ENCODE assay signal across 8 cellular contexts in genomic region chr12:19439059-19440018, GRCh38. TPM values are rescaled to one million over a fixed set of nuclear protein-coding genes. Genes with fewer than 3 reads are reported as not detected.
DNase-seq lines count a peak whose midpoint lies in the region; FAIRE-seq and TF ChIP-seq lines count a peak whose summit lies in the region.

A gene with protein sequence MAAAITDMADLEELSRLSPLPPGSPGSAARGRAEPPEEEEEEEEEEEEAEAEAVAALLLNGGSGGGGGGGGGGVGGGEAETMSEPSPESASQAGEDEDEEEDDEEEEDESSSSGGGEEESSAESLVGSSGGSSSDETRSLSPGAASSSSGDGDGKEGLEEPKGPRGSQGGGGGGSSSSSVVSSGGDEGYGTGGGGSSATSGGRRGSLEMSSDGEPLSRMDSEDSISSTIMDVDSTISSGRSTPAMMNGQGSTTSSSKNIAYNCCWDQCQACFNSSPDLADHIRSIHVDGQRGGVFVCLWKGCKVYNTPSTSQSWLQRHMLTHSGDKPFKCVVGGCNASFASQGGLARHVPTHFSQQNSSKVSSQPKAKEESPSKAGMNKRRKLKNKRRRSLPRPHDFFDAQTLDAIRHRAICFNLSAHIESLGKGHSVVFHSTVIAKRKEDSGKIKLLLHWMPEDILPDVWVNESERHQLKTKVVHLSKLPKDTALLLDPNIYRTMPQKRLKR (plus strand): TSS chr12:19439492. CDS start chr12:19439700, 208 bp downstream.

- peak within 1 kb of the TSS; percentile 41 for H2BK5ac ChIP-seq in H9 (ENCODE audit: insufficient read length, low read length)

- peak within 1 kb of the TSS; percentile 56 for H3K4ac ChIP-seq in H9 (ENCODE audit: low read depth, low read length)

- no peak within 1 kb of the TSS for H2BK120ac ChIP-seq in H9 (ENCODE audit: low read depth, low read length, poor library complexity, severe bottlenecking)

- no CpG with 5 or more reads among the region's 102 CpGs for WGBS in H9 (ENCODE audit: extremely low coverage, insufficient read length, low lambda C conversion rate)

- H3K4me2 ChIP-seq in H9 (ENCODE audit: insufficient read depth, insufficient read length, low read length): peak within 1 kb of the TSS; percentile 60

- peak within 1 kb of the TSS; percentile 98 for H3K14ac ChIP-seq in H9 (ENCODE audit: insufficient read depth, low read length)

- FAIRE-seq in frontal cortex (lab: Jason Lieb, UNC): no peak

- no peak within 1 kb of the TSS for H2AK5ac ChIP-seq in H9 (ENCODE audit: insufficient read length, low read length)

- no peak within 1 kb of the TSS for H2BK20ac ChIP-seq in H9 (ENCODE audit: low read depth, low read length, poor library complexity, severe bottlenecking)

- H3K4me1 Mint-ChIP-seq in H9: peaks cover 48 to 60% of the 10 kb centered on the region in 2 experiments

- H3K27me3 ChIP-seq in H9 (ENCODE audit: insufficient read depth, low read length) (no peaks in the 10 kb centered on the region), neutrophil (no peaks in the 10 kb centered on the region)

- no peak within 1 kb of the TSS for H4K8ac ChIP-seq in H9 (replicated peaks; ENCODE audit: insufficient read length, low read depth, low read length)

- peaks cover 19 to 44% (median 34%) of the 10 kb centered on the region in 3 experiments for H3K36me3 Mint-ChIP-seq in H9 (ENCODE audit: insufficient read depth in 1 of 3, low read depth in 3 of 3)

- H3K27me3 Mint-ChIP-seq in H9 (ENCODE audit: low read depth): no peaks in the 10 kb centered on the region; the same call in 1 of the 2 replicates

- no peak within 1 kb of the TSS for H2AFZ ChIP-seq in H9 (ENCODE audit: low read length)

- H3K27ac Mint-ChIP-seq in H9: peak within 1 kb of the TSS; percentile 95 to 99 (median 96)

- no peak within 1 kb of the TSS for H3K23ac ChIP-seq in H9 (ENCODE audit: insufficient read length, low read depth, low read length)

- no peak within 1 kb of the TSS for H4K91ac ChIP-seq in H9 (ENCODE audit: insufficient read length, low read depth, low read length)

- in situ Hi-C loops in G401 (cut with HindIII; ENCODE audit: low sequenced_read_pairs): no loop called here
- in situ Hi-C loops in SK-MEL-5 (cut with HindIII; ENCODE audit: low pct_unique_long_range_greater_than_20kb, low sequenced_read_pairs): no loop called here

- peaks cover 34% of the 10 kb centered on the region; the same call in 1 of the 2 replicates for H3K79me2 ChIP-seq in H9 (ENCODE audit: insufficient read depth, low read length)

- 0 out of 2 replicates have a peak within 1 kb of the TSS, but pooled peaks have one; percentile 26 for H2BK15ac ChIP-seq in H9 (ENCODE audit: low read depth, low read length)

- H3K9me3 ChIP-seq in H9 (ENCODE audit: control insufficient read depth, low read depth, low read length): no peaks in the 10 kb centered on the region
- no peaks in the 10 kb centered on the region for H3K9me3 ChIP-seq in neutrophil

- no peak within 1 kb of the TSS for H4K5ac ChIP-seq in H9 (ENCODE audit: insufficient read length, low read depth, low read length)

- no peaks in the 10 kb centered on the region for H3K23me2 ChIP-seq in H9 (ENCODE audit: insufficient read length, low read depth, low read length, poor library complexity, severe bottlenecking)

- H2BK12ac ChIP-seq in H9 (ENCODE audit: insufficient read length, low read depth, low read length): no peak within 1 kb of the TSS

- peak within 1 kb of the TSS; percentile 95 for H3K9ac ChIP-seq in H9 (ENCODE audit: extremely low read depth, insufficient read length, low read length)

- DNase-seq in G401 (ENCODE audit: low spot score) (peak; percentile 92), H9 (peak; percentile 92), M059J (ENCODE audit: low read depth) (peak; percentile 88), SK-MEL-5 (ENCODE audit: low read depth, low spot score) (peak; percentile 93), frontal cortex (ENCODE audit: low spot score in 2 of 2) (peak; percentile 94 to 98)
- peak; percentile 88 for DNase-seq in activated naive CD4-positive, alpha-beta T cell treated with Interleukin-2 at 50 U/mL for 16 hours

- H3K4me1 ChIP-seq in H9 (ENCODE audit: insufficient read depth, low read length) (peaks cover 4% of the 10 kb centered on the region; the same call in 1 of the 2 replicates), neutrophil (ENCODE audit: control insufficient read depth in 1 of 2, insufficient read depth in 1 of 2, low read depth in 1 of 2, low read length in 1 of 2) (peaks cover 29 to 39% of the 10 kb centered on the region in 2 experiments)

- H3K4me3 ChIP-seq in neutrophil (ENCODE audit: low read depth in 1 of 2, low read length in 1 of 2): peak within 1 kb of the TSS; percentile 82 to 97

- peak within 1 kb of the TSS; percentile 98 for H3K18ac ChIP-seq in H9 (ENCODE audit: insufficient read length, low read depth, low read length)

- H3K27ac ChIP-seq in H9 (ENCODE audit: insufficient read length, low read depth, low read length) (peak within 1 kb of the TSS; percentile 7), neutrophil (peak within 1 kb of the TSS; percentile 87)

- no peaks in the 10 kb centered on the region for H3K79me1 ChIP-seq in H9 (ENCODE audit: insufficient read depth, low read depth, low read length, poor library complexity, severe bottlenecking)

- TF ChIP-seq CTCF in H9 (conservative IDR thresholded peaks at IDR 0.05): no peak
- TF ChIP-seq CTCF in neutrophil (IDR thresholded peaks at IDR 0.05): no peak
- no peak for TF ChIP-seq CTCF in subcutaneous adipose tissue (IDR thresholded peaks at IDR 0.05; ENCODE audit: low read depth)

- no peak within 1 kb of the TSS for H3T11ph ChIP-seq in H9 (ENCODE audit: low read length)

- H3K36me3 ChIP-seq in neutrophil: no peaks in the 10 kb centered on the region

- no peaks in the 10 kb centered on the region for H4K20me1 ChIP-seq in H9 (ENCODE audit: control insufficient read depth, insufficient read depth, insufficient read length)

- H3K4me3 Mint-ChIP-seq in H9: peak within 1 kb of the TSS; percentile 99 to 100

- H3K56ac ChIP-seq in H9 (ENCODE audit: insufficient read length, low read depth, low read length): no peak within 1 kb of the TSS

- peaks cover 6% of the 10 kb centered on the region in 2 experiments; a peak in 4 of 5 replicates for H3K9me3 Mint-ChIP-seq in H9

RNA-seq across cellular contexts. Expression of the gene that starts here (rescaled TPM):
- total RNA-seq in G401 (2014; rRNA removed; shearing (Covaris generic)): 13.4 and 18.7 TPM in 2 replicates
- total RNA-seq in H9 (2021): 82.6 and 82.8 TPM in 2 replicates
- total RNA-seq in M059J (2014; rRNA removed; shearing (Covaris generic)): 5.8 and 14.4 TPM in 2 replicates
- 15.5 and 18.9 TPM in 2 replicates for total RNA-seq in SK-MEL-5 (2014; rRNA removed; shearing (Covaris generic))
- polyA plus RNA-seq in SK-MEL-5 (2015; cell fraction: cytosol; rRNA removed): 16.5 and 28.2 TPM in 2 replicates
- 16.0 and 19.7 TPM in 2 replicates for polyA plus RNA-seq in SK-MEL-5 (2015; cell fraction: nucleus; rRNA removed)
- 42.0 TPM for total RNA-seq in frontal cortex
- 10 to 100 TPM; 35.5 to 46.0 (median 41.7) TPM for total RNA-seq in subcutaneous adipose tissue

Comparison
In these comparisons a context has a peak if more than half of its experiments do, and no peak if none do; other contexts are left out.
1. Peak in every context shown above with its lines: DNase-seq, H3K4me3 ChIP-seq and H3K27ac ChIP-seq.